ENCODE assay signal across 12 cellular contexts in the genomic region with DNA sequence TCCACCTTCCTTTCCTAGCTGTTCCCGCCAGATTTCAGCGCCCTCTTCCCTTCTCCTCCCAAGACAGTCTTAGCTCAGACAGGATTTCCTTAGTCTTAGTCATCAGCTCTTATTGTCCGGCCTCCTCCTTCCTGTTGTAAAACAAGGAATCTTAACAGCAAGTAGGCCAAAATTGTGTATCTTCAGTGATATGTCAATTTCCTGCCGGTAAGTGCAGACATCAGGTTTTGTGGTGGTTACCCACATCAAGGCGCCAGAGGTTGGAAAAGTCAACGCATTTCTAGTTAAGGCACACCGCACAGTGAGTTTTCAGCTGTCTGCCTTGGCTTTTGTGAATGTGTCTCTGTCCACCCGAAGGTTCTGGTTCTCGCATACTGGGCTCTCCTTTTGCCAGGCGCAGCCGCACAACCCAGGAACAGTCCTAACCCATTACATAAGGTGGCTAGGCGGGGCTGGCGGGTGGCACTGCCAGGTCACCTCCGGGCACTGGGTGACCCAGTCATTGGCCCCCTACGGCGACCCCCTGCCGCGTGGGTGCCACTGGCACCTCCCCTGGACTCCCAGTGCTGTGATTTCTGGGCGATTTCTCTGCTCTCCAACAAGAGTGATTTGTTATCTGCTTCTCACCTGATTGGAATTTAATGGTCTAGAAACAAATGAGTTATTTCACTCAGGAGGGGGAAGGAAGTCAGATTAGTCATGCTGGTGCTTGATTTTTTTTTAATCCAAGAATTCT. TPM values are rescaled to one million over a fixed set of nuclear protein-coding genes. Genes with fewer than 3 reads are reported as not detected.
A peak's percentile ranks its signal among the peaks of the same experiment; 100 is the strongest.
DNase-seq lines count a peak whose midpoint lies in the region; TF ChIP-seq lines count a peak whose summit lies in the region.
"Had no signal": no experiment of that assay in that cellular context is flagged by ENCODE, and none has a peak within 500 bp of the region (broad histone marks: within the 10 kb centered on the region; RNA-seq: fewer than 3 reads in every experiment).

No MANE protein-coding gene starts in this region.

- H3K4me1 Mint-ChIP-seq in activated CD4-positive, alpha-beta memory T cell treated with anti-CD3 and anti-CD28 coated beads for 36 hours (ENCODE audit: low read depth), result peaks cover 5% of the 10 kb centered on the region
- peaks cover 4% of the 10 kb centered on the region for H3K4me1 Mint-ChIP-seq in activated CD4-positive, alpha-beta memory T cell treated with anti-CD3 and anti-CD28 coated beads, Interleukin-2, amount 10 ng/mL, durations not matched to agents 7 days and 5 days
- H3K4me1 Mint-ChIP-seq in activated naive CD8-positive, alpha-beta T cell treated with anti-CD3 and anti-CD28 coated beads for 36 hours, result peaks cover 6% of the 10 kb centered on the region

- H3K27ac ChIP-seq in thyroid gland, result peak overlapping the region; percentile 46 to 86 (median 69)

- H3K36me3 Mint-ChIP-seq in activated CD4-positive, alpha-beta memory T cell treated with anti-CD3 and anti-CD28 coated beads for 36 hours, result no peaks in the 10 kb centered on the region
- no peaks in the 10 kb centered on the region for H3K36me3 Mint-ChIP-seq in activated CD4-positive, alpha-beta memory T cell treated with anti-CD3 and anti-CD28 coated beads, Interleukin-2, amount 10 ng/mL, durations not matched to agents 7 days and 5 days (ENCODE audit: low read depth)
- no peaks in the 10 kb centered on the region for H3K36me3 Mint-ChIP-seq in activated naive CD8-positive, alpha-beta T cell treated with anti-CD3 and anti-CD28 coated beads for 36 hours
- H3K36me3 Mint-ChIP-seq: activated naive CD4-positive, alpha-beta T cell treated with anti-CD3 and anti-CD28 coated beads, Interleukin-2, amount 50 U/mL, for 24 hours had no signal

- H3K4me3 ChIP-seq in thyroid gland (replicated peaks in 1 of 3), result no peak overlapping the region

- POLR2A ChIA-PET in activated CD4-positive, alpha-beta memory T cell treated with anti-CD3 and anti-CD28 coated beads for 36 hours (lab: Charles Lee), result no interaction called here
- POLR2A ChIA-PET in activated CD4-positive, alpha-beta memory T cell treated with anti-CD3 and anti-CD28 coated beads, Interleukin-2, amount 10 ng/mL, durations not matched to agents 7 days and 5 days (lab: Charles Lee), result no interaction called here

- intact Hi-C loops in activated CD4-positive, alpha-beta memory T cell treated with anti-CD3 and anti-CD28 coated beads for 36 hours (cut with micrococcal nuclease), result no loop called here
- intact Hi-C loops in thyroid gland (cut with DNase I), result loop anchor here (10.0 kb wide), 1 partner anchor 95 kb away; no protein-coding TSS in a partner anchor

- no peaks in the 10 kb centered on the region for H3K36me3 ChIP-seq in thyroid gland

- H3K9me3 Mint-ChIP-seq in activated CD4-positive, alpha-beta memory T cell treated with anti-CD3 and anti-CD28 coated beads for 36 hours, result no peaks in the 10 kb centered on the region
- H3K9me3 Mint-ChIP-seq in activated CD4-positive, alpha-beta memory T cell treated with anti-CD3 and anti-CD28 coated beads, Interleukin-2, amount 10 ng/mL, durations not matched to agents 7 days and 5 days, result peaks cover 4% of the 10 kb centered on the region
- H3K9me3 Mint-ChIP-seq in activated naive CD8-positive, alpha-beta T cell treated with anti-CD3 and anti-CD28 coated beads for 36 hours, result no peaks in the 10 kb centered on the region
- H3K9me3 Mint-ChIP-seq: activated naive CD4-positive, alpha-beta T cell treated with anti-CD3 and anti-CD28 coated beads, Interleukin-2, amount 50 U/mL, for 24 hours had no signal

- DNase-seq in activated CD4-positive, alpha-beta memory T cell treated with anti-CD3 and anti-CD28 coated beads for 36 hours, result peak; percentile 62
- DNase-seq in activated CD4-positive, alpha-beta memory T cell treated with anti-CD3 and anti-CD28 coated beads, Interleukin-2, amount 10 ng/mL, durations not matched to agents 7 days and 5 days, result no peak
- DNase-seq in activated naive CD8-positive, alpha-beta T cell treated with anti-CD3 and anti-CD28 coated beads for 36 hours, result peak; percentile 30
- peak; percentile 98 for DNase-seq in kidney tubule cell (ENCODE audit: low spot score)
- DNase-seq in thyroid gland, result peak; percentile 76 to 81
- DNase-seq in stimulated activated naive CD4-positive, alpha-beta T cell treated with Interleukin-2 at 50 U/mL for 16 hours (lab: John Stamatoyannopoulos, UW), result no peak
- DNase-seq in inferior parietal cortex (ENCODE audit: extremely low spot score), result no peak
- DNase-seq in NCI-H2029 treated with DMSO at 0.1 percent for 48 hours (lab: John Stamatoyannopoulos, UW), result no peak
- DNase-seq: AML-193, NCI-H446 treated with DMSO at 0.1 percent for 48 hours, substantia nigra had no signal

- H3K27ac Mint-ChIP-seq in activated CD4-positive, alpha-beta memory T cell treated with anti-CD3 and anti-CD28 coated beads for 36 hours, result no peak overlapping the region
- H3K27ac Mint-ChIP-seq in activated CD4-positive, alpha-beta memory T cell treated with anti-CD3 and anti-CD28 coated beads, Interleukin-2, amount 10 ng/mL, durations not matched to agents 7 days and 5 days, result no peak overlapping the region
- no peak overlapping the region for H3K27ac Mint-ChIP-seq in activated naive CD8-positive, alpha-beta T cell treated with anti-CD3 and anti-CD28 coated beads for 36 hours
- H3K27ac Mint-ChIP-seq: activated naive CD4-positive, alpha-beta T cell treated with anti-CD3 and anti-CD28 coated beads, Interleukin-2, amount 50 U/mL, for 24 hours had no signal

- H3K27me3 Mint-ChIP-seq in activated CD4-positive, alpha-beta memory T cell treated with anti-CD3 and anti-CD28 coated beads for 36 hours, result peaks cover 31% of the 10 kb centered on the region
- peaks cover 18% of the 10 kb centered on the region for H3K27me3 Mint-ChIP-seq in activated CD4-positive, alpha-beta memory T cell treated with anti-CD3 and anti-CD28 coated beads, Interleukin-2, amount 10 ng/mL, durations not matched to agents 7 days and 5 days
- peaks cover 58% of the 10 kb centered on the region for H3K27me3 Mint-ChIP-seq in activated naive CD8-positive, alpha-beta T cell treated with anti-CD3 and anti-CD28 coated beads for 36 hours

- CTCF ChIA-PET in activated CD4-positive, alpha-beta memory T cell treated with anti-CD3 and anti-CD28 coated beads for 36 hours (lab: Charles Lee), result no interaction called here
- CTCF ChIA-PET in activated CD4-positive, alpha-beta memory T cell treated with anti-CD3 and anti-CD28 coated beads, Interleukin-2, amount 10 ng/mL, durations not matched to agents 7 days and 5 days (lab: Charles Lee), result no interaction called here

- no peak for TF ChIP-seq POLR2A in thyroid gland (IDR thresholded peaks at IDR 0.05)

- H3K4me1 ChIP-seq in thyroid gland, result peaks cover 86 to 99% of the 10 kb centered on the region in 2 donors

- no peak overlapping the region for H3K4me3 Mint-ChIP-seq in activated CD4-positive, alpha-beta memory T cell treated with anti-CD3 and anti-CD28 coated beads for 36 hours
- no peak overlapping the region for H3K4me3 Mint-ChIP-seq in activated CD4-positive, alpha-beta memory T cell treated with anti-CD3 and anti-CD28 coated beads, Interleukin-2, amount 10 ng/mL, durations not matched to agents 7 days and 5 days
- H3K4me3 Mint-ChIP-seq in activated naive CD8-positive, alpha-beta T cell treated with anti-CD3 and anti-CD28 coated beads for 36 hours, result no peak overlapping the region
- H3K4me3 Mint-ChIP-seq: activated naive CD4-positive, alpha-beta T cell treated with anti-CD3 and anti-CD28 coated beads, Interleukin-2, amount 50 U/mL, for 24 hours had no signal

- TF ChIP-seq CTCF in thyroid gland (IDR thresholded peaks at IDR 0.05), result no peak

- no peaks in the 10 kb centered on the region for H3K9me3 ChIP-seq in thyroid gland

- no peaks in the 10 kb centered on the region for H3K27me3 ChIP-seq in thyroid gland

- 52 to 63% methylated on average over 9 to 19 of the region's 19 CpGs for WGBS in thyroid gland, 2 donors

RNA-seq across cellular contexts. Expression of a gene that starts 12.9 kb away (rescaled TPM):
- total RNA-seq in activated CD4-positive, alpha-beta memory T cell treated with anti-CD3 and anti-CD28 coated beads for 36 hours, result not detected
- total RNA-seq in activated CD4-positive, alpha-beta memory T cell treated with anti-CD3 and anti-CD28 coated beads, Interleukin-2, amount 10 ng/mL, durations not matched to agents 7 days and 5 days, result not detected
- total RNA-seq in activated naive CD8-positive, alpha-beta T cell treated with anti-CD3 and anti-CD28 coated beads for 36 hours, result not detected
- 100 to 1,000 TPM in 3 of 4 donors, 10 to 100 TPM in 1; 97.6 to 193 (median 131) TPM for total RNA-seq in thyroid gland

RNA-seq across cellular contexts. Expression of a gene that starts 13.0 kb away (rescaled TPM):
- total RNA-seq in activated CD4-positive, alpha-beta memory T cell treated with anti-CD3 and anti-CD28 coated beads for 36 hours, result not detected
- total RNA-seq in activated CD4-positive, alpha-beta memory T cell treated with anti-CD3 and anti-CD28 coated beads, Interleukin-2, amount 10 ng/mL, durations not matched to agents 7 days and 5 days, result not detected
- total RNA-seq in activated naive CD8-positive, alpha-beta T cell treated with anti-CD3 and anti-CD28 coated beads for 36 hours, result not detected
- total RNA-seq in thyroid gland, result 100 to 1,000 TPM in 2 of 4 donors, 10 to 100 TPM in 2; 71.3 to 161 (median 112) TPM

Comparison
In these comparisons a context has a peak if more than half of its experiments do, and no peak if none do; other contexts are left out.
1. DNase-seq: peak in activated CD4-positive, alpha-beta memory T cell treated with anti-CD3 and anti-CD28 coated beads for 36 hours (single experiment), activated naive CD8-positive, alpha-beta T cell treated with anti-CD3 and anti-CD28 coated beads for 36 hours (single experiment), kidney tubule cell (single experiment) and thyroid gland (2 of 2); none in activated CD4-positive, alpha-beta memory T cell treated with anti-CD3 and anti-CD28 coated beads, Interleukin-2, amount 10 ng/mL, durations not matched to agents 7 days and 5 days (single experiment), stimulated activated naive CD4-positive, alpha-beta T cell treated with Interleukin-2 at 50 U/mL for 16 hours (single experiment), inferior parietal cortex (single experiment) and NCI-H2029 treated with DMSO at 0.1 percent for 48 hours (single experiment).
2. RNA of a gene that starts 12.9 kb away (total RNA-seq): 97.6 to 193 TPM in thyroid gland; not detected in activated naive CD8-positive, alpha-beta T cell treated with anti-CD3 and anti-CD28 coated beads for 36 hours, not detected in activated CD4-positive, alpha-beta memory T cell treated with anti-CD3 and anti-CD28 coated beads for 36 hours and not detected in activated CD4-positive, alpha-beta memory T cell treated with anti-CD3 and anti-CD28 coated beads, Interleukin-2, amount 10 ng/mL, durations not matched to agents 7 days and 5 days; every median in the first group is over 10 times any median in the second.
3. RNA of a gene that starts 13.0 kb away (total RNA-seq): 71.3 to 161 TPM in thyroid gland; not detected in activated CD4-positive, alpha-beta memory T cell treated with anti-CD3 and anti-CD28 coated beads for 36 hours, not detected in activated CD4-positive, alpha-beta memory T cell treated with anti-CD3 and anti-CD28 coated beads, Interleukin-2, amount 10 ng/mL, durations not matched to agents 7 days and 5 days and not detected in activated naive CD8-positive, alpha-beta T cell treated with anti-CD3 and anti-CD28 coated beads for 36 hours; every median in the first group is over 10 times any median in the second.